In genomic region chr7:112573302-112574039, GRCh38 we compare ENCODE assay signal across 14 cellular contexts.
A peak's percentile ranks its signal among the peaks of the same experiment; 100 is the strongest.
DNase-seq lines count a peak whose midpoint lies in the region; ATAC-seq, FAIRE-seq and TF ChIP-seq lines count a peak whose summit lies in the region.
"Had no signal": no experiment of that assay in that cellular context is flagged by ENCODE, and none has a peak within 500 bp of the region (broad histone marks: within the 10 kb centered on the region; RNA-seq: fewer than 3 reads in every experiment).

No MANE protein-coding gene starts in this region.

- H3K4me3 ChIP-seq in IMR-90 (ENCODE audit: insufficient read depth, low read depth, low read length) (no peak overlapping the region), bronchial epithelial cell (ENCODE audit: low read depth, low read length) (no peak overlapping the region), ovary (no peak overlapping the region)
- H3K4me3 ChIP-seq: uterus had no signal

- TF ChIP-seq CTCF in C4-2B (conservative IDR thresholded peaks at IDR 0.05) = no peak
- no peak for TF ChIP-seq CTCF in IMR-90 (conservative IDR thresholded peaks at IDR 0.05; ENCODE audit: low read depth, low read length)
- no peak for TF ChIP-seq CTCF in bronchial epithelial cell (IDR thresholded peaks at IDR 0.05; ENCODE audit: insufficient read depth, low read length, severe bottlenecking)
- TF ChIP-seq CTCF in RWPE1 (conservative IDR thresholded peaks at IDR 0.05; ENCODE audit: low read depth) = no peak
- TF ChIP-seq CTCF in ovary (IDR thresholded peaks at IDR 0.05) = no peak

- TF ChIP-seq POLR2A in IMR-90 (IDR thresholded peaks at IDR 0.05; ENCODE audit: low read depth, low read length) (no peak), ovary (IDR thresholded peaks at IDR 0.05) (no peak)

- H3K4me1 ChIP-seq in IMR-90 (ENCODE audit: control insufficient read depth, insufficient read depth, low read length) (no peaks in the 10 kb centered on the region), ovary (ENCODE audit: insufficient read depth) (no peaks in the 10 kb centered on the region)
- H3K4me1 ChIP-seq: uterus had no signal

- dilution Hi-C loops in IMR-90 (cut with HindIII; ENCODE audit: low sequenced_read_pairs, unreplicated experiment) = no loop called here

- H3K23ac ChIP-seq in IMR-90 (ENCODE audit: low read depth, low read length) = no peak overlapping the region

- H3K9me3 ChIP-seq in IMR-90 (ENCODE audit: control insufficient read depth, insufficient read depth, low read length) (no peaks in the 10 kb centered on the region), ovary (no peaks in the 10 kb centered on the region)
- H3K9me3 ChIP-seq: uterus had no signal

- no peak overlapping the region for H3K4me2 ChIP-seq in IMR-90 (ENCODE audit: low read depth, low read length)

- H3K4ac ChIP-seq in IMR-90 (ENCODE audit: low read depth, low read length) = no peak overlapping the region

- no peak overlapping the region for H2BK120ac ChIP-seq in IMR-90 (ENCODE audit: low read depth, low read length)

- CTCF ChIA-PET in IMR-90 (lab: Yijun Ruan, JAX) = interaction anchor here (1.4 to 1.6 kb wide), 2 partner anchors 10 to 23 kb away, joined by 3 read pairs; no protein-coding TSS in a partner anchor
- CTCF ChIA-PET in RWPE1 (lab: Yijun Ruan, JAX) = interaction anchor here (0.6 kb wide), 1 partner anchor 300 kb away, joined by 7 read pairs; no protein-coding TSS in a partner anchor

- TF ChIP-seq RAD21 in IMR-90 (IDR thresholded peaks at IDR 0.05; ENCODE audit: low read length) = no peak

- no peak overlapping the region for H2AK5ac ChIP-seq in IMR-90 (ENCODE audit: low read depth, low read length)

- intact Hi-C loops in IMR-90 (cut with micrococcal nuclease) (no loop called here), left colon (cut with DNase I, micrococcal nuclease) (no loop called here), ovary (cut with DNase I) (no loop called here)

- ATAC-seq in IMR-90 (ENCODE audit: low read depth) = no peak
- peak; percentile 16 for ATAC-seq in left colon
- ATAC-seq in GM21529 (IDR thresholded peaks at IDR 0.05; ENCODE audit: unreplicated experiment) = no peak
- ATAC-seq in HG03025 (IDR thresholded peaks at IDR 0.05; ENCODE audit: low FRiP score, unreplicated experiment) = no peak
- ATAC-seq: sciatic nerve had no signal

- H2BK5ac ChIP-seq in IMR-90 (ENCODE audit: low read depth, low read length, poor library complexity, severe bottlenecking) = no peak overlapping the region

- H3K14ac ChIP-seq in IMR-90 (replicated peaks; ENCODE audit: low read depth, low read length) = no peak overlapping the region

- H4K5ac ChIP-seq in IMR-90 (ENCODE audit: low read depth, low read length) = no peak overlapping the region

- H3K36me3 ChIP-seq in IMR-90 (ENCODE audit: control insufficient read depth, insufficient read depth, low read length) = no peaks in the 10 kb centered on the region
- no peaks in the 10 kb centered on the region for H3K36me3 ChIP-seq in bronchial epithelial cell (ENCODE audit: control insufficient read depth, insufficient read depth, low read length)
- no peaks in the 10 kb centered on the region for H3K36me3 ChIP-seq in ovary
- H3K36me3 ChIP-seq: uterus had no signal

- BruUV-seq in IMR-90 (replicated peaks; lab: Mats Ljungman, UMichigan) = no TSS peak

- no CpG with 5 or more reads among the region's 6 CpGs for WGBS in IMR-90 (ENCODE audit: extremely low coverage in 2 of 2, insufficient read length in 1 of 2), 2 experiments
- WGBS in ovary, 3 donors = 48 to 58% (median 55%) methylated on average over 6 of the region's 6 CpGs

- no peak overlapping the region for H3K18ac ChIP-seq in IMR-90 (ENCODE audit: low read depth, low read length)

- no peak overlapping the region for H2BK20ac ChIP-seq in IMR-90 (ENCODE audit: low read depth, low read length)

- H3K27me3 ChIP-seq in IMR-90 (ENCODE audit: control insufficient read depth, insufficient read depth, low read length) = no peaks in the 10 kb centered on the region
- H3K27me3 ChIP-seq in bronchial epithelial cell (ENCODE audit: control insufficient read depth, insufficient read depth, low read length) = no peaks in the 10 kb centered on the region
- no peaks in the 10 kb centered on the region for H3K27me3 ChIP-seq in ovary
- H3K27me3 ChIP-seq: uterus had no signal

- DNase-seq in IMR-90 (peak; percentile 13), bronchial epithelial cell (ENCODE audit: low read depth) (peak; percentile 50), left colon (peak in 1 of 2 donors; percentile 37), RWPE1 (ENCODE audit: low spot score) (no peak), ovary (no peak)
- DNase-seq: activated T-cell treated with anti-CD3 and anti-CD28 coated beads, Interleukin-2, amount 50 U/mL, for 1 hour; caudate nucleus; foreskin melanocyte; T-helper 9 cell; uterus had no signal

- H4K20me1 ChIP-seq in IMR-90 (ENCODE audit: insufficient read depth, low read length) = no peaks in the 10 kb centered on the region

- no peak overlapping the region for H3K9ac ChIP-seq in IMR-90 (ENCODE audit: low read depth, low read length)

- H3K9me1 ChIP-seq in IMR-90 (ENCODE audit: insufficient read depth, low read length) = no peaks in the 10 kb centered on the region

- no peak overlapping the region for H2AK9ac ChIP-seq in IMR-90 (replicated peaks; ENCODE audit: low read depth, low read length, poor library complexity)

- no peaks in the 10 kb centered on the region for H3K79me1 ChIP-seq in IMR-90 (ENCODE audit: low read depth in 1 of 2, low read length in 2 of 2)

- H3K56ac ChIP-seq in IMR-90 (ENCODE audit: extremely low read depth, insufficient read depth, low read length) = no peak overlapping the region

- TF ChIP-seq EP300 in ovary (IDR thresholded peaks at IDR 0.05) = no peak

- in situ Hi-C loops in IMR-90 (cut with MboI; ENCODE audit: low sequenced_read_pairs) = loop anchor here (25.0 kb wide), 1 partner anchor 1114 kb away; no protein-coding TSS in a partner anchor

- H3K27ac ChIP-seq in C4-2B (peak overlapping the region; percentile 52; the same call in 1 of the 2 replicates), IMR-90 (ENCODE audit: insufficient read depth, low read length) (no peak overlapping the region), RWPE1 (no peak overlapping the region), ovary (no peak overlapping the region)
- H3K27ac ChIP-seq: uterus had no signal

- POLR2A ChIA-PET in IMR-90 (lab: Charles Lee; ENCODE audit: unreplicated experiment) = interaction anchor here (0.6 kb wide), 1 partner anchor 8 kb away, joined by 10 read pairs; no protein-coding TSS in a partner anchor
- POLR2A ChIA-PET in RWPE1 (lab: Yijun Ruan, JAX; ENCODE audit: low non-redundant PET) = no interaction called here

- H2BK15ac ChIP-seq in IMR-90 (ENCODE audit: low read depth, low read length) = no peak overlapping the region

- no peak overlapping the region for H4K8ac ChIP-seq in IMR-90 (ENCODE audit: low read depth in 2 of 2, low read length in 2 of 2)

- FAIRE-seq in bronchial epithelial cell (lab: Jason Lieb, UNC) = no peak

- H4K91ac ChIP-seq in IMR-90 (ENCODE audit: insufficient read depth, low read depth, low read length) = no peak overlapping the region

- no peak overlapping the region for H2AFZ ChIP-seq in IMR-90 (replicated peaks; ENCODE audit: low read length, poor library complexity)

TF ChIP-seq in IMR-90, 13 proteins besides CTCF, POLR2A, EP300 and RAD21:
- TF ChIP-seq FOS (IDR thresholded peaks at IDR 0.05; ENCODE audit: low read depth, low read length) (no peak), MAZ (IDR thresholded peaks at IDR 0.05; ENCODE audit: borderline replicate concordance, low read depth, low read length) (no peak), CEBPB (IDR thresholded peaks at IDR 0.05; ENCODE audit: low read depth, low read length) (no peak), RFX5 (IDR thresholded peaks at IDR 0.05; ENCODE audit: low read depth, low read length) (no peak), ELK1 (IDR thresholded peaks at IDR 0.05; ENCODE audit: borderline replicate concordance, low read depth, low read length) (no peak), USF2 (IDR thresholded peaks at IDR 0.05; ENCODE audit: low read depth, low read length) (no peak), SMC3 (IDR thresholded peaks at IDR 0.05; ENCODE audit: low read depth, low read length) (no peak), MAFK (IDR thresholded peaks at IDR 0.05; ENCODE audit: low read depth, low read length) (no peak), CHD1 (IDR thresholded peaks at IDR 0.05; ENCODE audit: low read depth, low read length) (no peak), MXI1 (IDR thresholded peaks at IDR 0.05; ENCODE audit: borderline replicate concordance, low read depth, low read length) (no peak), BHLHE40 (IDR thresholded peaks at IDR 0.05; ENCODE audit: low read depth, low read length) (no peak), RCOR1 (IDR thresholded peaks at IDR 0.05; ENCODE audit: insufficient replicate concordance, low read length) (no peak), NFE2L2 (IDR thresholded peaks at IDR 0.05; ENCODE audit: low read depth, low read length) (no peak)
TF ChIP-seq in IMR-90: peak in this region for 0.

Comparison
In these comparisons a context has a peak if more than half of its experiments do, and no peak if none do; other contexts are left out.
1. DNase-seq: peak in IMR-90 (single experiment) and bronchial epithelial cell (single experiment); none in RWPE1 (single experiment) and ovary (0 of 5).